Comparison of ENCODE assay signal across 26 cellular contexts in genomic region chr6:41704028-41704427, GRCh38. TPM values are rescaled to one million over a fixed set of nuclear protein-coding genes. Genes with fewer than 3 reads are reported as not detected.
DNase-seq lines count a peak whose midpoint lies in the region; ATAC-seq, FAIRE-seq and TF ChIP-seq lines count a peak whose summit lies in the region.
"Had no signal": no experiment of that assay in that cellular context is flagged by ENCODE, and none has a peak within 500 bp of the region (broad histone marks: within the 10 kb centered on the region; RNA-seq: fewer than 3 reads in every experiment).

No MANE protein-coding gene starts in this region.

- H3K23ac ChIP-seq in H1 (ENCODE audit: insufficient read length): no peak overlapping the region

- TF ChIP-seq RAD21 in H1 (IDR thresholded peaks at IDR 0.05 in 1 of 2, conservative IDR thresholded peaks at IDR 0.05 in 1 of 2; ENCODE audit: low read depth in 2 of 2, low read length in 2 of 2): no peak

- H2BK15ac ChIP-seq in H1 (ENCODE audit: low read length): no peak overlapping the region

- in situ Hi-C loops in KBM-7 (cut with MboI; ENCODE audit: low pct_unique_long_range_greater_than_20kb, low sequenced_read_pairs): no loop called here

- no peak overlapping the region for H3K18ac ChIP-seq in H1 (ENCODE audit: extremely low read depth, low read length)

- intact Hi-C loops in sigmoid colon (cut with DNase I) (no loop called here), uterus (cut with DNase I; ENCODE audit: low total_unique reads) (no loop called here), upper lobe of right lung (cut with DNase I) (no loop called here)

- TF ChIP-seq CTCF in OCI-LY3 (IDR thresholded peaks at IDR 0.05; ENCODE audit: low read depth, low read length) (no peak), H1 (IDR thresholded peaks at IDR 0.05; ENCODE audit: control extremely low read depth in 1 of 3, insufficient read depth in 1 of 3, low read depth in 1 of 3, low read length in 3 of 3) (no peak), sigmoid colon (IDR thresholded peaks at IDR 0.05) (no peak), uterus (IDR thresholded peaks at IDR 0.05) (no peak), upper lobe of right lung (IDR thresholded peaks at IDR 0.05) (no peak)

- H4K5ac ChIP-seq in H1 (ENCODE audit: insufficient read length, low read depth, low read length): no peak overlapping the region

- no peak overlapping the region for H3K14ac ChIP-seq in H1 (ENCODE audit: insufficient read length)

- H3K79me1 ChIP-seq in H1 (ENCODE audit: low read depth, low read length): 0 out of 2 replicates have a peak, but pooled peaks cover 2% of the 10 kb centered on the region

- H3K9me3 ChIP-seq in BLaER1 treated with 17β-estradiol and CSF1 and Interleukin-3, amounts not matched to agents 10 nM and 100 nM (replicated peaks in 1 of 11): no peaks in the 10 kb centered on the region
- H3K9me3 ChIP-seq in OCI-LY3 (ENCODE audit: insufficient read depth, low read length): no peaks in the 10 kb centered on the region
- no peaks in the 10 kb centered on the region for H3K9me3 ChIP-seq in H1 (ENCODE audit: insufficient read depth in 2 of 2, low read depth in 1 of 2, low read length in 1 of 2)
- no peaks in the 10 kb centered on the region for H3K9me3 ChIP-seq in sigmoid colon
- H3K9me3 ChIP-seq in uterus: no peaks in the 10 kb centered on the region
- H3K9me3 ChIP-seq in upper lobe of right lung: no peaks in the 10 kb centered on the region
- H3K9me3 ChIP-seq: tibial artery had no signal

- no peak overlapping the region for H2BK120ac ChIP-seq in H1 (replicated peaks; ENCODE audit: low read depth, low read length)

- H3K4me1 ChIP-seq in BLaER1 treated with 17β-estradiol and CSF1 and Interleukin-3, amounts not matched to agents 10 nM and 100 nM: peaks cover 94 to 97% (median 96%) of the 10 kb centered on the region in 10 experiments
- H3K4me1 ChIP-seq in OCI-LY3 (ENCODE audit: low read length) (peaks cover 55% of the 10 kb centered on the region), H1 (replicated peaks in 1 of 4; ENCODE audit: control insufficient read depth in 3 of 4, insufficient read depth in 4 of 4, low read length in 3 of 4) (peaks cover 0 to 16% (median 5%) of the 10 kb centered on the region in 4 experiments; a peak in 6 of 7 replicates), sigmoid colon (peaks cover 0 to 72% (median 59%) of the 10 kb centered on the region in 4 donors), uterus (peaks cover 0 to 9% of the 10 kb centered on the region in 2 donors), upper lobe of right lung (peaks cover 42% of the 10 kb centered on the region)

- H2AFZ ChIP-seq in OCI-LY3 (ENCODE audit: low read depth, low read length) (no peak overlapping the region), H1 (ENCODE audit: low read length) (no peak overlapping the region)

- H3K36me3 ChIP-seq in BLaER1 treated with 17β-estradiol and CSF1 and Interleukin-3, amounts not matched to agents 10 nM and 100 nM: peaks cover 9 to 50% (median 27%) of the 10 kb centered on the region in 11 experiments; a peak in 21 of 22 replicates
- H3K36me3 ChIP-seq in OCI-LY3 (replicated peaks; ENCODE audit: low read depth, low read length) (peaks cover 42% of the 10 kb centered on the region), H1 (ENCODE audit: control insufficient read depth in 2 of 4, insufficient read depth in 4 of 4, low read length in 3 of 4) (no peaks in the 10 kb centered on the region), sigmoid colon (peaks cover 0 to 8% (median 2%) of the 10 kb centered on the region in 4 donors), uterus (no peaks in the 10 kb centered on the region), upper lobe of right lung (peaks cover 5% of the 10 kb centered on the region)
- H3K36me3 ChIP-seq: brain microvascular endothelial cell had no signal

- H3K27me3 ChIP-seq in BLaER1 treated with 17β-estradiol and CSF1 and Interleukin-3, amounts not matched to agents 10 nM and 100 nM: no peaks in the 10 kb centered on the region
- H3K27me3 ChIP-seq in OCI-LY3 (ENCODE audit: low read depth, low read length): no peaks in the 10 kb centered on the region
- no peaks in the 10 kb centered on the region; a peak in 2 of 7 replicates for H3K27me3 ChIP-seq in H1 (replicated peaks in 1 of 4; ENCODE audit: control insufficient read depth in 3 of 4, extremely low read depth in 1 of 4, insufficient read depth in 3 of 4, low read length in 3 of 4)
- no peaks in the 10 kb centered on the region for H3K27me3 ChIP-seq in sigmoid colon
- H3K27me3 ChIP-seq in uterus: no peaks in the 10 kb centered on the region
- H3K27me3 ChIP-seq in upper lobe of right lung: no peaks in the 10 kb centered on the region
- H3K27me3 ChIP-seq: brain microvascular endothelial cell, tibial artery had no signal

- ATAC-seq in upper lobe of right lung: no peak
- ATAC-seq: naive thymus-derived CD4-positive, alpha-beta T cell had no signal

- peak overlapping the region; percentile 51 for H3K4ac ChIP-seq in H1 (replicated peaks; ENCODE audit: insufficient read length, low read depth, low read length)

- POLR2A ChIA-PET in H1 (lab: Charles Lee; ENCODE audit: partially characterized antibody): no interaction called here

- H3K79me2 ChIP-seq in OCI-LY3 (ENCODE audit: low read length): peaks cover 94% of the 10 kb centered on the region
- H3K79me2 ChIP-seq in H1 (ENCODE audit: control insufficient read depth in 1 of 2, insufficient read depth in 2 of 2, low read length in 2 of 2): no peaks in the 10 kb centered on the region

- no peak overlapping the region for H3K56ac ChIP-seq in H1 (replicated peaks; ENCODE audit: insufficient read length, low read depth, low read length)

- H4K20me1 ChIP-seq in BLaER1 treated with 17β-estradiol and CSF1 and Interleukin-3, amounts not matched to agents 10 nM and 100 nM: peaks cover 0 to 48% (median 17%) of the 10 kb centered on the region in 11 experiments; a peak in 13 of 22 replicates
- H4K20me1 ChIP-seq in OCI-LY3 (ENCODE audit: insufficient read depth, low read length) (peaks cover 39% of the 10 kb centered on the region), H1 (replicated peaks in 1 of 2; ENCODE audit: control insufficient read depth in 1 of 2, insufficient read depth in 2 of 2, low read length in 2 of 2) (peaks cover 0 to 3% of the 10 kb centered on the region in 2 experiments)

- H2BK5ac ChIP-seq in H1 (ENCODE audit: low read depth, low read length): no peak overlapping the region

- no peak overlapping the region for H2AK5ac ChIP-seq in H1 (ENCODE audit: low read depth, low read length)

- H2BK12ac ChIP-seq in H1 (ENCODE audit: low read depth, low read length): no peak overlapping the region

- H3K23me2 ChIP-seq in H1 (ENCODE audit: low read depth, low read length): no peaks in the 10 kb centered on the region

- H3K4me3 ChIP-seq in BLaER1 treated with 17β-estradiol and CSF1 and Interleukin-3, amounts not matched to agents 10 nM and 100 nM: peak overlapping the region; percentile 45 to 73 (median 67); a peak in 19 of 20 replicates
- H3K4me3 ChIP-seq in OCI-LY3 (ENCODE audit: low read length): peak overlapping the region; percentile 77
- no peak overlapping the region for H3K4me3 ChIP-seq in H1 (ENCODE audit: extremely low read depth in 1 of 4, insufficient read depth in 2 of 4, low read depth in 3 of 4, low read length in 4 of 4)
- no peak overlapping the region for H3K4me3 ChIP-seq in sigmoid colon
- no peak overlapping the region for H3K4me3 ChIP-seq in uterus
- no peak overlapping the region for H3K4me3 ChIP-seq in upper lobe of right lung
- H3K4me3 ChIP-seq: tibial artery had no signal

- no peak overlapping the region for H2BK20ac ChIP-seq in H1 (ENCODE audit: low read length)

- FAIRE-seq in H1 (lab: Jason Lieb, UNC) (no peak), HTR-8/SVneo (lab: Jason Lieb, UNC) (no peak)
- FAIRE-seq: small intestine had no signal

- peak overlapping the region; percentile 80 to 94 (median 90) for H3K9ac ChIP-seq in BLaER1 treated with 17β-estradiol and CSF1 and Interleukin-3, amounts not matched to agents 10 nM and 100 nM
- peak overlapping the region; percentile 98 for H3K9ac ChIP-seq in OCI-LY3 (ENCODE audit: low read length)
- no peak overlapping the region for H3K9ac ChIP-seq in H1 (replicated peaks in 1 of 4; ENCODE audit: extremely low read depth in 1 of 4, low read depth in 3 of 4, low read length in 3 of 4)

- H3K27ac ChIP-seq in BLaER1 treated with 17β-estradiol and CSF1 and Interleukin-3, amounts not matched to agents 10 nM and 100 nM: peak overlapping the region; percentile 79 to 99 (median 95); a peak in 20 of 22 replicates
- peak overlapping the region; percentile 95 for H3K27ac ChIP-seq in OCI-LY3 (ENCODE audit: low read length)
- no peak overlapping the region for H3K27ac ChIP-seq in H1 (ENCODE audit: low read depth, low read length)
- H3K27ac ChIP-seq in sigmoid colon: peak overlapping the region in 3 of 4 donors; percentile 88 to 92 (median 89)
- H3K27ac ChIP-seq in uterus: no peak overlapping the region
- no peak overlapping the region for H3K27ac ChIP-seq in upper lobe of right lung
- H3K27ac ChIP-seq: brain microvascular endothelial cell, VCaP had no signal

- peak overlapping the region; percentile 8; the same call in 1 of the 2 replicates for H4K8ac ChIP-seq in H1 (ENCODE audit: extremely low read depth, insufficient read depth, low read length)

- TF ChIP-seq POLR2A in H1 (IDR thresholded peaks at IDR 0.05; ENCODE audit: control extremely low read depth in 1 of 2, low read depth in 2 of 2, low read length in 2 of 2): no peak
- no peak for TF ChIP-seq POLR2A in sigmoid colon (IDR thresholded peaks at IDR 0.05)
- TF ChIP-seq POLR2A in uterus (IDR thresholded peaks at IDR 0.05): no peak

- no peak overlapping the region for H4K91ac ChIP-seq in H1 (replicated peaks; ENCODE audit: insufficient read length, low read length)

- H3K4me2 ChIP-seq in BLaER1 treated with 17β-estradiol and CSF1 and Interleukin-3, amounts not matched to agents 10 nM and 100 nM: peak overlapping the region; percentile 89 to 100 (median 98)
- H3K4me2 ChIP-seq in OCI-LY3 (ENCODE audit: low read length): peak overlapping the region; percentile 95
- H3K4me2 ChIP-seq in H1 (ENCODE audit: insufficient read depth in 1 of 2, low read depth in 2 of 2, low read length in 2 of 2): no peak overlapping the region

- TF ChIP-seq EP300 in H1 (IDR thresholded peaks at IDR 0.05; ENCODE audit: borderline replicate concordance in 1 of 2, low read depth in 2 of 2, low read length in 2 of 2): no peak
- no peak for TF ChIP-seq EP300 in sigmoid colon (IDR thresholded peaks at IDR 0.05)

- CTCF ChIA-PET in H1 (lab: Charles Lee; ENCODE audit: partially characterized antibody): interaction anchor here (1.0 to 12.5 kb wide), 14 partner anchors 9 to 336 kb away, joined by 3 to 181 read pairs (median 8); partner anchors contain the start of genes TFEB and TOMM6

- WGBS in H1 (ENCODE audit: extremely low coverage in 1 of 2, insufficient coverage in 1 of 2, insufficient read length in 1 of 2, insufficient replicate concordance in 2 of 2, low coverage in 1 of 2, low lambda C conversion rate in 2 of 2, missing lambda C conversion rate in 1 of 2), 2 experiments: 85% methylated on average over 7 of the region's 7 CpGs; no CpG with 5 or more reads in 1 of the 2 experiments
- 80 to 89% methylated on average over 7 of the region's 7 CpGs for WGBS in sigmoid colon, 2 donors

- DNase-seq in H1 (ENCODE audit: low read depth in 1 of 2, low spot score in 2 of 2) (no peak), sigmoid colon (no peak), uterus (no peak), KBM-7 (no peak), upper lobe of right lung (no peak), HTR-8/SVneo (ENCODE audit: insufficient read length, low spot score) (no peak)
- DNase-seq: activated CD4-positive, alpha-beta memory T cell treated with anti-CD3 and anti-CD28 coated beads for 36 hours; activated naive CD4-positive, alpha-beta T cell treated with anti-CD3 and anti-CD28 coated beads, Interleukin-2, amount 50 U/mL, for 16 hours; activated T-cell treated with anti-CD3 and anti-CD28 coated beads, Interleukin-2, amount 50 U/mL, for 1 hour; brain microvascular endothelial cell; CD8-positive, alpha-beta memory T cell; DND-41; erythroblast; HCEC 1CT; naive thymus-derived CD4-positive, alpha-beta T cell; NCI-H187; NCI-H345; small intestine; stimulated activated CD8-positive, alpha-beta memory T cell treated with anti-CD3 and anti-CD28 coated beads, Interleukin-4, amount 100 ng/mL, for 48 hours; tibial artery had no signal

RNA-seq across cellular contexts. Expression of gene TFEB, which starts 31.4 kb away (rescaled TPM):
- total RNA-seq in H1 (2021; fragmentation: NEBNext Ultra II Directional; extraction: Animal tissue kit (Norgen Biotek cat#: 25700)): 2.3 and 2.4 TPM in 2 replicates
- polyA plus RNA-seq in H1 (2011; rRNA removed) (5.9 and 6.7 TPM in 2 replicates), sigmoid colon (10 to 100 TPM; 28.2 to 40.9 (median 34.0) TPM)
- 4.6 TPM for polyA plus RNA-seq in H1 (2011; cell fraction: cytosol; rRNA removed)
- 7.6 TPM for polyA plus RNA-seq in H1 (2011; cell fraction: nucleus; rRNA removed)
- 2.1 to 6.8 TPM (median 4.1 TPM) in 4 replicates for polyA plus RNA-seq in H1 (2012, experiment 1 of 2)
- polyA plus RNA-seq in H1 (2012, experiment 2 of 2): 2.7 TPM
- polyA plus RNA-seq in H1 (2013, experiment 1 of 2): 0.71 TPM
- polyA plus RNA-seq in H1 (2013, experiment 2 of 2): 0.61 TPM
- polyA minus RNA-seq in H1 (2011; rRNA and poly(A)+ RNA removed): 1.9 and 4.6 TPM in 2 replicates
- 3.2 TPM for polyA minus RNA-seq in H1 (2011; cell fraction: cytosol; rRNA and poly(A)+ RNA removed)
- polyA minus RNA-seq in H1 (2011; cell fraction: nucleus; rRNA and poly(A)+ RNA removed): 2.8 TPM
- total RNA-seq in sigmoid colon (10 to 100 TPM; 21.0 to 28.5 (median 24.2) TPM), uterus (10 to 100 TPM in 3 of 4 donors, 1 to 10 TPM in 1; 8.8 to 31.7 (median 17.0) TPM), upper lobe of right lung (40.3 TPM)

RNA-seq across cellular contexts. Expression of gene PGC, which starts 43.2 kb away (rescaled TPM):
- not detected in 2 replicates for total RNA-seq in H1 (2021; fragmentation: NEBNext Ultra II Directional; extraction: Animal tissue kit (Norgen Biotek cat#: 25700))
- polyA plus RNA-seq in H1 (2011; rRNA removed): 0.09 and 0.25 TPM in 2 replicates
- polyA plus RNA-seq in H1 (2011; cell fraction: cytosol; rRNA removed): 0.22 TPM
- 0.21 TPM for polyA plus RNA-seq in H1 (2011; cell fraction: nucleus; rRNA removed)
- 0.23 TPM in 1 of 4 replicates, not detected in the others for polyA plus RNA-seq in H1 (2012, experiment 1 of 2)
- 0.13 TPM for polyA plus RNA-seq in H1 (2012, experiment 2 of 2)
- 0.04 TPM for polyA plus RNA-seq in H1 (2013, experiment 1 of 2)
- 0.07 TPM for polyA plus RNA-seq in H1 (2013, experiment 2 of 2)
- not detected in 2 replicates for polyA minus RNA-seq in H1 (2011; rRNA and poly(A)+ RNA removed)
- not detected for polyA minus RNA-seq in H1 (2011; cell fraction: cytosol; rRNA and poly(A)+ RNA removed)
- polyA minus RNA-seq in H1 (2011; cell fraction: nucleus; rRNA and poly(A)+ RNA removed): not detected
- not detected for total RNA-seq in sigmoid colon
- 10 to 100 TPM in 1 of 3 donors, 1 to 10 TPM in 1, under 1 TPM in 1; 0.07 to 12.6 (median 9.2) TPM for polyA plus RNA-seq in sigmoid colon
- 1 to 10 TPM in 1 of 4 donors, under 1 TPM in 1, not detected in 2; 0.91 to 2.1 TPM for total RNA-seq in uterus
- 1,050 TPM for total RNA-seq in upper lobe of right lung
- total RNA-seq: activated CD4-positive, alpha-beta memory T cell treated with anti-CD3 and anti-CD28 coated beads for 36 hours; CD8-positive, alpha-beta memory T cell; glomerular endothelial cell; lung microvascular endothelial cell; naive thymus-derived CD4-positive, alpha-beta T cell; posterior vena cava had no signal
- polyA plus RNA-seq: CD8-positive, alpha-beta memory T cell; naive thymus-derived CD4-positive, alpha-beta T cell had no signal

Comparison
In these comparisons a context has a peak if more than half of its experiments do, and no peak if none do; other contexts are left out.
1. H3K27ac ChIP-seq: peak in BLaER1 treated with 17β-estradiol and CSF1 and Interleukin-3, amounts not matched to agents 10 nM and 100 nM (11 of 11), OCI-LY3 (single experiment) and sigmoid colon (3 of 4); none in H1 (single experiment), uterus (0 of 2) and upper lobe of right lung (single experiment).
2. H3K4me2 ChIP-seq: peak in BLaER1 treated with 17β-estradiol and CSF1 and Interleukin-3, amounts not matched to agents 10 nM and 100 nM (11 of 11) and OCI-LY3 (single experiment); none in H1 (0 of 2).
3. H3K4me3 ChIP-seq: peak in BLaER1 treated with 17β-estradiol and CSF1 and Interleukin-3, amounts not matched to agents 10 nM and 100 nM (10 of 10) and OCI-LY3 (single experiment); none in H1 (0 of 4), sigmoid colon (0 of 4), uterus (0 of 2) and upper lobe of right lung (single experiment).
4. H3K9ac ChIP-seq: peak in BLaER1 treated with 17β-estradiol and CSF1 and Interleukin-3, amounts not matched to agents 10 nM and 100 nM (11 of 11) and OCI-LY3 (single experiment); none in H1 (0 of 4).
5. RNA of gene PGC, which starts 43.2 kb away (total RNA-seq): 1,050 TPM in upper lobe of right lung (single experiment); 0.91 to 2.1 TPM in uterus, not detected in H1 and not detected in sigmoid colon; every median in the first group is over 100 times any median in the second.